ENCODE assay signal across 1 cellular context in genomic region chr22:21102659-21103267, GRCh38.
TF ChIP-seq lines count a peak whose summit lies in the region.

No MANE protein-coding gene starts in this region.

TF ChIP-seq in K562, 482 proteins besides CTCF, POLR2A, EP300 and RAD21 (continued from another document and continues in another):
- TF ChIP-seq MXD1 (CRISPR knock-in tag; IDR thresholded peaks at IDR 0.05; ENCODE audit: borderline replicate concordance, poor library complexity, severe bottlenecking) (no peak), ZNF551 (CRISPR knock-in tag; IDR thresholded peaks at IDR 0.05) (no peak), PHB (CRISPR knock-in tag; IDR thresholded peaks at IDR 0.05) (peak; percentile 82; the same call in 1 of the 2 replicates), E2F3 (CRISPR knock-in tag; IDR thresholded peaks at IDR 0.05) (peak; percentile 63; the same call in 1 of the 2 replicates), DEAF1 (CRISPR knock-in tag; IDR thresholded peaks at IDR 0.05) (peak; percentile 90), REST (CRISPR knock-in tag; IDR thresholded peaks at IDR 0.05; ENCODE audit: low read depth) (peak; percentile 70; the same call in 1 of the 2 replicates), NCOR1 (IDR thresholded peaks at IDR 0.05) (no peak), DLX4 (CRISPR knock-in tag; IDR thresholded peaks at IDR 0.05) (no peak), FOXP4 (CRISPR knock-in tag; IDR thresholded peaks at IDR 0.05; ENCODE audit: borderline replicate concordance) (peak; percentile 91; the same call in 1 of the 2 replicates), ZFP91 (CRISPR knock-in tag; IDR thresholded peaks at IDR 0.05) (peak; percentile 84), TGIF2 (CRISPR knock-in tag; IDR thresholded peaks at IDR 0.05) (no peak), KLF16 (IDR thresholded peaks at IDR 0.05) (peak; percentile 82), SAP30 (IDR thresholded peaks at IDR 0.05; ENCODE audit: borderline replicate concordance, insufficient read depth, low read depth, low read length, poor library complexity, severe bottlenecking) (no peak), ZNF639 (CRISPR knock-in tag; conservative IDR thresholded peaks at IDR 0.05 in 1 of 2, IDR thresholded peaks at IDR 0.05 in 1 of 2) (0 out of 4 replicates have a peak, but pooled peaks of 1 of the 2 experiments have one; percentile 2), TAF1 (IDR thresholded peaks at IDR 0.05; ENCODE audit: control insufficient read depth, extremely low read depth, insufficient read depth, low read length, severe bottlenecking) (no peak), STAT5A (IDR thresholded peaks at IDR 0.05; ENCODE audit: borderline replicate concordance, low read length) (0 out of 2 replicates have a peak, but pooled peaks have one; percentile 26), FOXA3 (CRISPR knock-in tag; conservative IDR thresholded peaks at IDR 0.05 in 1 of 2, IDR thresholded peaks at IDR 0.05 in 1 of 2) (peak in 1 of 2 experiments; percentile 82; a peak in 2 of 4 replicates), SRF (CRISPR knock-in tag; IDR thresholded peaks at IDR 0.05) (peak; percentile 6 to 70; a peak in 1 of 4 replicates), HCFC1 (IDR thresholded peaks at IDR 0.05; ENCODE audit: low read depth, low read length) (peak; percentile 71), ZNF583 (CRISPR knock-in tag; IDR thresholded peaks at IDR 0.05) (0 out of 2 replicates have a peak, but pooled peaks have one; percentile 56), ZNF780A (CRISPR knock-in tag; IDR thresholded peaks at IDR 0.05) (peak; percentile 29; the same call in 1 of the 2 replicates), THAP12 (CRISPR knock-in tag; IDR thresholded peaks at IDR 0.05) (peak; percentile 92), TAF15 (IDR thresholded peaks at IDR 0.05; ENCODE audit: low read depth, low read length) (peak; percentile 91; the same call in 1 of the 2 replicates), NCOA1 (IDR thresholded peaks at IDR 0.05; ENCODE audit: low read depth) (no peak), XRCC5 (IDR thresholded peaks at IDR 0.05; ENCODE audit: low read depth, low read length) (peak; percentile 99), ZNF699 (CRISPR knock-in tag; IDR thresholded peaks at IDR 0.05; ENCODE audit: insufficient replicate concordance) (no peak), MLX (CRISPR knock-in tag; conservative IDR thresholded peaks at IDR 0.05) (peak in 1 of 2 experiments; percentile 75; a peak in 1 of 4 replicates), TOE1 (IDR thresholded peaks at IDR 0.05; ENCODE audit: borderline replicate concordance) (no peak), TOE1 (CRISPR knock-in tag; IDR thresholded peaks at IDR 0.05; ENCODE audit: borderline replicate concordance, low read depth) (peak; percentile 96), HBP1 (CRISPR knock-in tag; IDR thresholded peaks at IDR 0.05) (peak; percentile 89), HNRNPH1 (optimal IDR thresholded peaks at IDR 0.05; ENCODE audit: low read depth, low read length) (no peak), KLF13 (tag; IDR thresholded peaks at IDR 0.05; ENCODE audit: borderline replicate concordance, low read depth) (peak; percentile 71), EP400 (IDR thresholded peaks at IDR 0.05) (peak; percentile 59; the same call in 1 of the 2 replicates), HDAC6 (IDR thresholded peaks at IDR 0.05; ENCODE audit: low read depth, low read length) (peak; percentile 33; the same call in 1 of the 2 replicates), ZNF644 (tag; IDR thresholded peaks at IDR 0.05; ENCODE audit: low read depth) (no peak), HDAC8 (tag; IDR thresholded peaks at IDR 0.05) (peak; percentile 44; the same call in 1 of the 2 replicates), ZBTB43 (CRISPR knock-in tag; IDR thresholded peaks at IDR 0.05) (peak; percentile 38; the same call in 1 of the 2 replicates), FIP1L1 (IDR thresholded peaks at IDR 0.05; ENCODE audit: low read depth, low read length, poor library complexity, severe bottlenecking) (no peak), ZNF668 (CRISPR knock-in tag; IDR thresholded peaks at IDR 0.05) (0 out of 2 replicates have a peak, but pooled peaks have one; percentile 13), GTF2F1 (IDR thresholded peaks at IDR 0.05; ENCODE audit: low read depth, low read length) (0 out of 2 replicates have a peak, but pooled peaks have one; percentile 70), SMARCB1 (IDR thresholded peaks at IDR 0.05; ENCODE audit: insufficient read length, low read depth) (no peak), MAZ (CRISPR knock-in tag; conservative IDR thresholded peaks at IDR 0.05 in 1 of 2, IDR thresholded peaks at IDR 0.05 in 1 of 2) (peak; percentile 68 to 96; a peak in 3 of 4 replicates), NONO (IDR thresholded peaks at IDR 0.05; ENCODE audit: low read depth in 2 of 2, low read length in 1 of 2) (peak in 1 of 2 experiments; percentile 94; a peak in 2 of 4 replicates)
